Comparison of ENCODE assay signal across 17 cellular contexts in genomic region chr2:37612382-37612781, GRCh38.
"Had no signal": no experiment of that assay in that cellular context is flagged by ENCODE, and none has a peak within 500 bp of the region (broad histone marks: within the 10 kb centered on the region; RNA-seq: fewer than 3 reads in every experiment).

No MANE protein-coding gene starts in this region.

- H3K9me3 Mint-ChIP-seq: nephron progenitor cell, type B pancreatic cell had no signal

- H3K36me3 ChIP-seq: cardiac muscle cell, ovary had no signal

- H3K27ac Mint-ChIP-seq: activated naive CD4-positive, alpha-beta T cell treated with anti-CD3 and anti-CD28 coated beads, Interleukin-2, amount 10 ng/mL, durations not matched to agents 7 days and 5 days; nephron progenitor cell; type B pancreatic cell had no signal

- H3K9me3 ChIP-seq: ovary had no signal

- H3K36me3 Mint-ChIP-seq: type B pancreatic cell had no signal

- DNase-seq: activated CD4-positive, alpha-beta T cell treated with anti-CD3 and anti-CD28 coated beads, Interleukin-2, amount 50 U/mL, for 4 hours; activated naive CD4-positive, alpha-beta T cell treated with anti-CD3 and anti-CD28 coated beads, Interleukin-2, amount 10 ng/mL, durations not matched to agents 7 days and 5 days; activated T-cell treated with anti-CD3 and anti-CD28 coated beads for 4 hours; hypothalamus; kidney glomerular epithelial cell; mesenchymal stem cell; nephron progenitor cell; ovary; stimulated activated CD4-positive, alpha-beta T cell treated with anti-CD3 and anti-CD28 coated beads, Interleukin-2, amount 100 ng/mL, for 48 hours; stimulated activated naive CD4-positive, alpha-beta T cell; substantia nigra; T-helper 9 cell had no signal

- H3K27me3 Mint-ChIP-seq: activated naive CD4-positive, alpha-beta T cell treated with anti-CD3 and anti-CD28 coated beads, Interleukin-2, amount 10 ng/mL, durations not matched to agents 7 days and 5 days; type B pancreatic cell had no signal

- H3K4me3 Mint-ChIP-seq: activated naive CD4-positive, alpha-beta T cell treated with anti-CD3 and anti-CD28 coated beads, Interleukin-2, amount 10 ng/mL, durations not matched to agents 7 days and 5 days; nephron progenitor cell; type B pancreatic cell had no signal

- ATAC-seq: activated CD4-positive, CD25-positive, alpha-beta regulatory T cell treated with anti-CD3 and anti-CD28 coated beads, Interleukin-2, amount 50 U/mL, for 24 hours; esophagus mucosa had no signal

- H3K4me3 ChIP-seq: cardiac muscle cell, ovary had no signal

- H3K27me3 ChIP-seq: cardiac muscle cell, ovary had no signal

- FAIRE-seq: colon had no signal

- H3K27ac ChIP-seq: cardiac muscle cell, ovary had no signal
